Comparison of ENCODE assay signal across 19 cellular contexts in genomic region chr3:64008952-64009351, GRCh38. TPM values are rescaled to one million over a fixed set of nuclear protein-coding genes. Genes with fewer than 3 reads are reported as not detected.
A peak's percentile ranks its signal among the peaks of the same experiment; 100 is the strongest.
DNase-seq lines count a peak whose midpoint lies in the region; ATAC-seq and TF ChIP-seq lines count a peak whose summit lies in the region.
"Had no signal": no experiment of that assay in that cellular context is flagged by ENCODE, and none has a peak within 500 bp of the region (broad histone marks: within the 10 kb centered on the region; RNA-seq: fewer than 3 reads in every experiment).

No MANE protein-coding gene starts in this region.

- CTCF ChIA-PET in activated CD8-positive, alpha-beta T cell treated with anti-CD3 and anti-CD28 coated beads for 36 hours (lab: Charles Lee) = interaction anchor here (1.0 to 5.6 kb wide), 9 partner anchors 9 to 47 kb away, joined by 3 to 39 read pairs (median 6); partner anchors contain the start of gene PSMD6

- DNase-seq in T-helper 2 cell treated with Interferon-gamma antibody and Interleukin-4, amounts not matched to agents 5 μg/mL and 100 μg/mL, for 36 hours (ENCODE audit: low spot score) = no peak
- DNase-seq in T-helper 2 cell = no peak
- DNase-seq in astrocyte of the spinal cord (ENCODE audit: low read depth, low spot score) = peak; percentile 53
- peak; percentile 19 for DNase-seq in fibroblast of villous mesenchyme (ENCODE audit: low read depth)
- DNase-seq in pulmonary artery endothelial cell (ENCODE audit: low read depth, low spot score) = peak; percentile 5
- DNase-seq in activated CD8-positive, alpha-beta T cell treated with anti-CD3 and anti-CD28 coated beads for 36 hours = no peak
- DNase-seq in NCI-H1436 treated with DMSO at 0.1 percent for 48 hours (lab: John Stamatoyannopoulos, UW) = no peak
- DNase-seq: 8988T, erythroblast, heart left ventricle, immature natural killer cell, Kasumi-1, mammary epithelial cell, NCI-H774, PC-3, retina had no signal

- in situ Hi-C loops in astrocyte of the spinal cord (cut with HindIII; ENCODE audit: low sequenced_read_pairs) = no loop called here

- H3K27me3 Mint-ChIP-seq in T-helper 2 cell treated with Interferon-gamma antibody and Interleukin-4, amounts not matched to agents 5 μg/mL and 100 μg/mL, for 36 hours (ENCODE audit: low read depth) = no peaks in the 10 kb centered on the region
- no peaks in the 10 kb centered on the region for H3K27me3 Mint-ChIP-seq in activated CD8-positive, alpha-beta T cell treated with anti-CD3 and anti-CD28 coated beads for 36 hours
- H3K27me3 Mint-ChIP-seq: dendritic cell treated with granulocyte-macrophage colony-stimulating factor and Interleukin-4, amounts not matched to agents 40 ng/mL and 50 ng/mL, for 4 days had no signal

- H3K9me3 Mint-ChIP-seq in T-helper 2 cell treated with Interferon-gamma antibody and Interleukin-4, amounts not matched to agents 5 μg/mL and 100 μg/mL, for 36 hours = no peaks in the 10 kb centered on the region
- H3K9me3 Mint-ChIP-seq in activated CD8-positive, alpha-beta T cell treated with anti-CD3 and anti-CD28 coated beads for 36 hours = no peaks in the 10 kb centered on the region
- H3K9me3 Mint-ChIP-seq: dendritic cell treated with granulocyte-macrophage colony-stimulating factor and Interleukin-4, amounts not matched to agents 40 ng/mL and 50 ng/mL, for 4 days; immature natural killer cell had no signal

- H3K4me3 ChIP-seq in astrocyte of the spinal cord (ENCODE audit: low read depth, low read length) (no peak overlapping the region), fibroblast of villous mesenchyme (ENCODE audit: low read depth, low read length) (no peak overlapping the region)
- H3K4me3 ChIP-seq: heart left ventricle, SJSA1 had no signal

- H3K36me3 Mint-ChIP-seq in T-helper 2 cell treated with Interferon-gamma antibody and Interleukin-4, amounts not matched to agents 5 μg/mL and 100 μg/mL, for 36 hours (ENCODE audit: low read depth) = peaks cover 53% of the 10 kb centered on the region
- peaks cover 44% of the 10 kb centered on the region for H3K36me3 Mint-ChIP-seq in activated CD8-positive, alpha-beta T cell treated with anti-CD3 and anti-CD28 coated beads for 36 hours (ENCODE audit: low read depth)

- H3K4me3 Mint-ChIP-seq in T-helper 2 cell treated with Interferon-gamma antibody and Interleukin-4, amounts not matched to agents 5 μg/mL and 100 μg/mL, for 36 hours = no peak overlapping the region
- H3K4me3 Mint-ChIP-seq in activated CD8-positive, alpha-beta T cell treated with anti-CD3 and anti-CD28 coated beads for 36 hours = no peak overlapping the region
- H3K4me3 Mint-ChIP-seq: dendritic cell treated with granulocyte-macrophage colony-stimulating factor and Interleukin-4, amounts not matched to agents 40 ng/mL and 50 ng/mL, for 4 days; immature natural killer cell had no signal

- TF ChIP-seq CTCF in astrocyte of the spinal cord (IDR thresholded peaks at IDR 0.05; ENCODE audit: low read depth, low read length) (no peak), fibroblast of villous mesenchyme (IDR thresholded peaks at IDR 0.05; ENCODE audit: insufficient read depth, low read depth, low read length) (no peak)
- no peak for TF ChIP-seq CTCF in activated CD8-positive, alpha-beta T cell treated with anti-CD3 and anti-CD28 coated beads for 36 hours (IDR thresholded peaks at IDR 0.05)

- no peak for ATAC-seq in GM21723 (IDR thresholded peaks at IDR 0.05; ENCODE audit: unreplicated experiment)
- no peak for ATAC-seq in activated CD8-positive, alpha-beta T cell treated with anti-CD3 and anti-CD28 coated beads for 36 hours
- ATAC-seq: PC-3 had no signal

- H3K4me1 Mint-ChIP-seq in T-helper 2 cell treated with Interferon-gamma antibody and Interleukin-4, amounts not matched to agents 5 μg/mL and 100 μg/mL, for 36 hours (ENCODE audit: low read depth) = peaks cover 17% of the 10 kb centered on the region
- H3K4me1 Mint-ChIP-seq in activated CD8-positive, alpha-beta T cell treated with anti-CD3 and anti-CD28 coated beads for 36 hours (ENCODE audit: low read depth) = peaks cover 34% of the 10 kb centered on the region

- intact Hi-C loops in activated CD8-positive, alpha-beta T cell treated with anti-CD3 and anti-CD28 coated beads for 36 hours (cut with micrococcal nuclease) = no loop called here

- POLR2A ChIA-PET in activated CD8-positive, alpha-beta T cell treated with anti-CD3 and anti-CD28 coated beads for 36 hours (lab: Charles Lee) = interaction anchor here (1.5 to 2.9 kb wide), 4 partner anchors 9 to 43 kb away, joined by 5 to 12 read pairs (median 7); no protein-coding TSS in a partner anchor

- peak overlapping the region; percentile 2 for H3K27ac Mint-ChIP-seq in T-helper 2 cell treated with Interferon-gamma antibody and Interleukin-4, amounts not matched to agents 5 μg/mL and 100 μg/mL, for 36 hours
- no peak overlapping the region for H3K27ac Mint-ChIP-seq in activated CD8-positive, alpha-beta T cell treated with anti-CD3 and anti-CD28 coated beads for 36 hours
- H3K27ac Mint-ChIP-seq: dendritic cell treated with granulocyte-macrophage colony-stimulating factor and Interleukin-4, amounts not matched to agents 40 ng/mL and 50 ng/mL, for 4 days had no signal

RNA-seq across cellular contexts. Expression of gene PSMD6, which starts 14.3 kb away (rescaled TPM):
- total RNA-seq in fibroblast of villous mesenchyme (101 TPM in 2 replicates), pulmonary artery endothelial cell (128 and 140 TPM in 2 replicates)
- total RNA-seq in activated CD8-positive, alpha-beta T cell treated with anti-CD3 and anti-CD28 coated beads for 36 hours = 100 to 1,000 TPM; 110 to 113 TPM

Comparison
In these comparisons a context has a peak if more than half of its experiments do, and no peak if none do; other contexts are left out.
1. DNase-seq: peak in astrocyte of the spinal cord (single experiment), fibroblast of villous mesenchyme (single experiment) and pulmonary artery endothelial cell (single experiment); none in T-helper 2 cell treated with Interferon-gamma antibody and Interleukin-4, amounts not matched to agents 5 μg/mL and 100 μg/mL, for 36 hours (single experiment), T-helper 2 cell (0 of 5), activated CD8-positive, alpha-beta T cell treated with anti-CD3 and anti-CD28 coated beads for 36 hours (single experiment) and NCI-H1436 treated with DMSO at 0.1 percent for 48 hours (single experiment).